Comparison of ENCODE assay signal across 8 cellular contexts in genomic region chr20:34875657-34876160, GRCh38. TPM values are rescaled to one million over a fixed set of nuclear protein-coding genes. Genes with fewer than 3 reads are reported as not detected.
DNase-seq lines count a peak whose midpoint lies in the region; TF ChIP-seq lines count a peak whose summit lies in the region.

No MANE protein-coding gene starts in this region.

- H3K27me3 ChIP-seq in WERI-Rb-1 (ENCODE audit: insufficient read depth, low read depth, severe bottlenecking) (no peaks in the 10 kb centered on the region), iPS-15b (ENCODE audit: control insufficient read depth, insufficient read depth, low read length) (peaks cover 39% of the 10 kb centered on the region)

- no peaks in the 10 kb centered on the region for H3K9me3 Mint-ChIP-seq in T-helper 2 cell treated with Interferon-gamma antibody and Interleukin-4, amounts not matched to agents 5 μg/mL and 100 μg/mL, for 36 hours

- no peaks in the 10 kb centered on the region for H3K27me3 Mint-ChIP-seq in T-helper 2 cell treated with Interferon-gamma antibody and Interleukin-4, amounts not matched to agents 5 μg/mL and 100 μg/mL, for 36 hours (ENCODE audit: low read depth)

- H3K27ac ChIP-seq in WERI-Rb-1, result no peak overlapping the region
- peak overlapping the region; percentile 95 for H3K27ac ChIP-seq in temporal lobe (ENCODE audit: low read depth, low read length)

- no peak for DNase-seq in T-helper 2 cell treated with Interferon-gamma antibody and Interleukin-4, amounts not matched to agents 5 μg/mL and 100 μg/mL, for 36 hours (ENCODE audit: low spot score)
- DNase-seq in T-helper 2 cell (no peak), WERI-Rb-1 (no peak), NCI-H345 treated with DMSO at 0.1 percent for 48 hours (lab: John Stamatoyannopoulos, UW; ENCODE audit: unreplicated experiment) (no peak), head of caudate nucleus (no peak), HEK293T (ENCODE audit: extremely low spot score) (no peak)

- intact Hi-C loops in head of caudate nucleus (cut with DNase I), result no loop called here

- peaks cover 3% of the 10 kb centered on the region for H3K4me1 ChIP-seq in iPS-15b (ENCODE audit: control insufficient read depth, insufficient read depth, low read length)

- H3K36me3 ChIP-seq in WERI-Rb-1, result no peaks in the 10 kb centered on the region
- no peaks in the 10 kb centered on the region for H3K36me3 ChIP-seq in iPS-15b (ENCODE audit: control insufficient read depth, insufficient read depth, low read length)

- 0 out of 2 replicates have a peak overlapping the region, but pooled peaks have one; percentile 0 for H3K4me3 ChIP-seq in WERI-Rb-1 (ENCODE audit: low read depth, low read length)
- peak overlapping the region; percentile 69 for H3K4me3 ChIP-seq in iPS-15b (ENCODE audit: low read depth, low read length)

- CTCF ChIA-PET in HEK293T (lab: Yijun Ruan, JAX), result interaction anchor here (1.6 kb wide), 1 partner anchor 80 kb away, joined by 4 read pairs; the partner anchor contains the start of genes GSS and MYH7B

- H3K36me3 Mint-ChIP-seq in T-helper 2 cell treated with Interferon-gamma antibody and Interleukin-4, amounts not matched to agents 5 μg/mL and 100 μg/mL, for 36 hours (ENCODE audit: low read depth), result peaks cover 3% of the 10 kb centered on the region

- POLR2A ChIA-PET in HEK293T (lab: Yijun Ruan, JAX), result interaction anchor here (1.1 to 2.7 kb wide), 3 partner anchors 50 to 82 kb away, joined by 3 to 16 read pairs (median 4); partner anchors contain the start of genes GSS, MYH7B and NCOA6

- no peak for TF ChIP-seq CTCF in WERI-Rb-1 (IDR thresholded peaks at IDR 0.05; ENCODE audit: low read depth, low read length)

- H3K9me3 ChIP-seq in WERI-Rb-1 (ENCODE audit: severe bottlenecking) (no peaks in the 10 kb centered on the region), iPS-15b (ENCODE audit: control insufficient read depth, insufficient read depth, low read length) (no peaks in the 10 kb centered on the region)

- H3K27ac Mint-ChIP-seq in T-helper 2 cell treated with Interferon-gamma antibody and Interleukin-4, amounts not matched to agents 5 μg/mL and 100 μg/mL, for 36 hours, result peak overlapping the region; percentile 88

- H3K4me3 Mint-ChIP-seq in T-helper 2 cell treated with Interferon-gamma antibody and Interleukin-4, amounts not matched to agents 5 μg/mL and 100 μg/mL, for 36 hours, result peak overlapping the region; percentile 97

- H3K4me1 Mint-ChIP-seq in T-helper 2 cell treated with Interferon-gamma antibody and Interleukin-4, amounts not matched to agents 5 μg/mL and 100 μg/mL, for 36 hours (ENCODE audit: low read depth), result peaks cover 58% of the 10 kb centered on the region

- H3K9ac ChIP-seq in iPS-15b (ENCODE audit: low read depth, low read length), result no peak overlapping the region

TF ChIP-seq in HEK293T, 16 proteins besides CTCF, POLR2A, EP300 and RAD21:
- no peak for TF ChIP-seq TARDBP (IDR thresholded peaks at IDR 0.05)

RNA-seq across cellular contexts. Expression of gene ACSS2, which starts 0.7 kb away (rescaled TPM):
- 30.5 TPM for total RNA-seq in temporal lobe

RNA-seq across cellular contexts. Expression of gene GGT7, which starts 3.1 kb away (rescaled TPM):
- 20.2 TPM for total RNA-seq in temporal lobe

RNA-seq across cellular contexts. Expression of gene NCOA6, which starts 50.3 kb away (rescaled TPM):
- total RNA-seq in temporal lobe, result 36.6 TPM
